ENCODE assay signal across 15 cellular contexts in the genomic region with DNA sequence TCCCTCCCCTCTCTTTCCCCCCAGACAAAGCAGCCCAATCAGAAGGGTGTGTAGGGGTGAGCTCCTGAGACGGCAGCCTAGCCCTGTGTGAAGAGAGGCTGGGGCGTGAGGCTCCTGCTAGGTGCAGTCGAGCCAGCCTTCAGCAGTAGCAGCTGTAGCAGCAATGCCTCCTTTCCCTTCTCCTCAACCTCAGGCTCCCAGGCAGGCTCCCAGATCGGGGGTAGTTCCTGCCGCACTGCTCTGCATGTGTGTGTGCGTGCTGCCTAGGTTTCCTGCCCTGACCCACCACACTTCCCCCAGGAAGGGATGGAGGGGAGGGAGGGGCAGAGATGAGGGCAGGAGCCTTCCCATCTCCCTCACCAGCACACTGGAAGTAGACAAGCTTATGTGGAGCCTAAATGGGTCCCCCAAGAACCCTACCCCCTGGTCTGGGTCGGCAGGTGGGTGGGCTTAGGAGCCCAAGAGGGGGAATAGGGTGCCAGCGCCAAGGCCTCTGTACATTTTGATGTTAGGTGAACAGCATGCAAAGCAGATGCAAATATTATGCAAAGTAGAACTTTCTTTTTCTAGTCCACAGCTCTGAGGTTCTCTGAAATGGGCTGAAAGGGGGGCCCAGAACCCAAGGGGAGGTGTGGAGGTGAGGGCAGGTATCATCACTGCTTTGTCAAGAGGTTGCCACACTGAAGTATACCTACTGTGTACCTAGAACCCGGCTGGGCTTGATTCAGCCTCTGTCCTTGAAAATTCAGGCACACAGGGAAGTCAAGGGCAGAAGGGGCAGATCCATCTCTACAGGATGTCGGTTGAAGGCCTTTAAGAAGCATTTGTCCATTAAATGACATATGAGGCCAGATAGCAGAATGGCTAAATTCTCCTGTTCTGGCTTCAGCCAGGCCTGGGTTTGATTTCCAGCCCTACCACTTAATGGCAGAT. TPM values are rescaled to one million over a fixed set of nuclear protein-coding genes. Genes with fewer than 3 reads are reported as not detected.
DNase-seq lines count a peak whose midpoint lies in the region; ATAC-seq and TF ChIP-seq lines count a peak whose summit lies in the region.
"Had no signal": no experiment of that assay in that cellular context is flagged by ENCODE, and none has a peak within 500 bp of the region (broad histone marks: within the 10 kb centered on the region; RNA-seq: fewer than 3 reads in every experiment).

No MANE protein-coding gene starts in this region.

- H3K79me2 ChIP-seq in neural progenitor cell (ENCODE audit: low read depth) (no peaks in the 10 kb centered on the region), PC-9 (ENCODE audit: low read depth) (no peaks in the 10 kb centered on the region)

- H3K4me1 ChIP-seq in BLaER1 (peaks cover 99% of the 10 kb centered on the region), neural progenitor cell (peaks cover 46% of the 10 kb centered on the region), PC-9 (replicated peaks; ENCODE audit: insufficient read depth) (peaks cover 5% of the 10 kb centered on the region)
- H3K4me1 ChIP-seq: foreskin keratinocyte had no signal

- H3K36me3 ChIP-seq in BLaER1 (no peaks in the 10 kb centered on the region), neural progenitor cell (no peaks in the 10 kb centered on the region), PC-9 (ENCODE audit: low read depth) (no peaks in the 10 kb centered on the region)
- H3K36me3 ChIP-seq: Peyer's patch, upper lobe of right lung had no signal

- intact Hi-C loops in head of caudate nucleus (cut with DNase I), result no loop called here
- intact Hi-C loops in PC-9 (cut with micrococcal nuclease; ENCODE audit: unreplicated experiment), result no loop called here

- CTCF ChIA-PET in PC-9 (lab: Charles Lee), result no interaction called here

- no peak for ATAC-seq in GM21737 (IDR thresholded peaks at IDR 0.05; ENCODE audit: unreplicated experiment)
- no peak for ATAC-seq in HG02870 (IDR thresholded peaks at IDR 0.05; ENCODE audit: unreplicated experiment)
- ATAC-seq: foreskin keratinocyte, upper lobe of right lung had no signal

- peak overlapping the region in 2 of 4 donors; percentile 60 for H3K4me3 Mint-ChIP-seq in IgD-negative memory B cell
- no peak overlapping the region for H3K4me3 Mint-ChIP-seq in neural progenitor cell

- H3K9me3 Mint-ChIP-seq in IgD-negative memory B cell (no peaks in the 10 kb centered on the region), neural progenitor cell (peaks cover 3% of the 10 kb centered on the region)

- peak overlapping the region; percentile 3 for H2AFZ ChIP-seq in neural progenitor cell (replicated peaks)
- H2AFZ ChIP-seq in PC-9, result no peak overlapping the region

- peak overlapping the region; percentile 65 for H3K4me2 ChIP-seq in BLaER1
- H3K4me2 ChIP-seq in neural progenitor cell, result no peak overlapping the region
- no peak overlapping the region for H3K4me2 ChIP-seq in PC-9

- H3F3A ChIP-seq in neural progenitor cell (ENCODE audit: low read depth) (peaks cover 67% of the 10 kb centered on the region), PC-9 (ENCODE audit: insufficient read depth, low read depth) (peaks cover 7% of the 10 kb centered on the region; the same call in 1 of the 2 replicates)

- H3K4me3 ChIP-seq in BLaER1 (no peak overlapping the region), neural progenitor cell (no peak overlapping the region), PC-9 (no peak overlapping the region)
- H3K4me3 ChIP-seq: Peyer's patch, upper lobe of right lung had no signal

- H3K27me3 Mint-ChIP-seq in IgD-negative memory B cell, result peaks cover 19% of the 10 kb centered on the region
- H3K27me3 Mint-ChIP-seq in neural progenitor cell (ENCODE audit: insufficient read depth, low read depth), result peaks cover 10% of the 10 kb centered on the region

- H3K9me3 ChIP-seq in BLaER1 (no peaks in the 10 kb centered on the region), neural progenitor cell (ENCODE audit: low read depth) (no peaks in the 10 kb centered on the region), PC-9 (ENCODE audit: insufficient read depth, low read depth) (no peaks in the 10 kb centered on the region)
- H3K9me3 ChIP-seq: Peyer's patch, upper lobe of right lung had no signal

- no TSS peak for BruUV-seq in PC-9 (replicated peaks; lab: Mats Ljungman, UMichigan)

- H3K27ac ChIP-seq in BLaER1 (peak overlapping the region; percentile 71), neural progenitor cell (no peak overlapping the region), PC-9 (no peak overlapping the region)
- H3K27ac ChIP-seq: foreskin keratinocyte, Peyer's patch, upper lobe of right lung had no signal

- H3K27ac Mint-ChIP-seq in IgD-negative memory B cell, result peak overlapping the region in 2 of 3 donors; percentile 71 to 73
- peak overlapping the region; percentile 74 for H3K27ac Mint-ChIP-seq in neural progenitor cell

- H3K9ac ChIP-seq in BLaER1 (peak overlapping the region; percentile 39; the same call in 1 of the 2 replicates), neural progenitor cell (no peak overlapping the region)

- peaks cover 19 to 34% (median 31%) of the 10 kb centered on the region in 3 donors for H3K4me1 Mint-ChIP-seq in IgD-negative memory B cell
- peaks cover 59% of the 10 kb centered on the region for H3K4me1 Mint-ChIP-seq in neural progenitor cell

- H3K27me3 ChIP-seq in BLaER1 (no peaks in the 10 kb centered on the region), neural progenitor cell (peaks cover 16% of the 10 kb centered on the region), PC-9 (ENCODE audit: insufficient read depth, low read depth) (peaks cover 7% of the 10 kb centered on the region)
- H3K27me3 ChIP-seq: Peyer's patch had no signal

- no peaks in the 10 kb centered on the region for H3K36me3 Mint-ChIP-seq in IgD-negative memory B cell
- H3K36me3 Mint-ChIP-seq in neural progenitor cell, result no peaks in the 10 kb centered on the region

- POLR2A ChIA-PET in PC-9 (lab: Charles Lee; ENCODE audit: unreplicated experiment), result no interaction called here

- TF ChIP-seq CTCF in neural progenitor cell (IDR thresholded peaks at IDR 0.05) (no peak), PC-9 (conservative IDR thresholded peaks at IDR 0.05) (no peak)

- no peaks in the 10 kb centered on the region for H3K9me2 ChIP-seq in PC-9 (ENCODE audit: insufficient read depth)

- peak; percentile 28 for DNase-seq in cerebellar cortex (ENCODE audit: low spot score)
- no peak for DNase-seq in neural progenitor cell (ENCODE audit: low spot score)
- DNase-seq in head of caudate nucleus, result no peak
- no peak for DNase-seq in PC-9
- DNase-seq: activated gamma-delta T cell, foreskin keratinocyte, NCI-H1105 treated with DMSO at 0.1 percent for 48 hours, NCI-H2171, NCI-H82, Peyer's patch, upper lobe of right lung had no signal

- H4K20me1 ChIP-seq in BLaER1 (no peaks in the 10 kb centered on the region), neural progenitor cell (ENCODE audit: low read depth) (no peaks in the 10 kb centered on the region), PC-9 (ENCODE audit: insufficient read depth) (no peaks in the 10 kb centered on the region)

RNA-seq across cellular contexts. Expression of gene CXXC5, which starts 57.8 kb away (rescaled TPM):
- polyA plus RNA-seq in IgD-negative memory B cell, result 447 TPM
- total RNA-seq in neural progenitor cell (ENCODE audit: low replicate concordance), result 17.2 and 25.6 TPM in 2 replicates
- 59.9 and 68.2 TPM in 2 replicates for total RNA-seq in PC-9 (2021)
